3 cellular contexts compared by ENCODE assay signal in the genomic region with DNA sequence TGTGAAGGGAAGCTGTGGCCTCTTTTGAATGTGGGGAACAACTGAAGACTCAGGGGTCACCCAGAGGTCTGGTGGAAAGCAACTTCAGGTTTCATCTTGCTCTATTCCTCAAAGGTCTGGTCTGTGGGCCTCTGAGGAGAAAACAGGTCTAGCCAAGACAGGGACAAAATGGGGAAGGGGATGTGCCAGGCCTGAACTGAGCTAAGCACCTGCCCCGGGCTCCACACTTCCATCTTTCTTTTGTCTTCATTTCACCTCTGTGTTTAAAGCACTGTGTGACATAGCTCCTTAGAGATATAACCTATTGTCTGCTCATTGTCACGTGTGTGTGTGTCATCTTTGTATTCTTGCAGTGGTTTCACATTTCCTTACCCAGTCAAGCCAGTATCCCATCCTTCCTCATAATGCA.
TF ChIP-seq lines count a peak whose summit lies in the region.

No MANE protein-coding gene starts in this region.

TF ChIP-seq in SK-N-SH, 30 proteins besides CTCF, POLR2A, EP300 and RAD21:
- TF ChIP-seq TCF12 (IDR thresholded peaks at IDR 0.05) = no peak
TF ChIP-seq in SK-N-SH: peak in this region for 0.

TF ChIP-seq in SK-N-SH treated with all-trans-retinoic acid at 6 μM for 48 hours, 23 proteins besides CTCF, POLR2A, EP300 and RAD21:
- TF ChIP-seq, protein P1, sequence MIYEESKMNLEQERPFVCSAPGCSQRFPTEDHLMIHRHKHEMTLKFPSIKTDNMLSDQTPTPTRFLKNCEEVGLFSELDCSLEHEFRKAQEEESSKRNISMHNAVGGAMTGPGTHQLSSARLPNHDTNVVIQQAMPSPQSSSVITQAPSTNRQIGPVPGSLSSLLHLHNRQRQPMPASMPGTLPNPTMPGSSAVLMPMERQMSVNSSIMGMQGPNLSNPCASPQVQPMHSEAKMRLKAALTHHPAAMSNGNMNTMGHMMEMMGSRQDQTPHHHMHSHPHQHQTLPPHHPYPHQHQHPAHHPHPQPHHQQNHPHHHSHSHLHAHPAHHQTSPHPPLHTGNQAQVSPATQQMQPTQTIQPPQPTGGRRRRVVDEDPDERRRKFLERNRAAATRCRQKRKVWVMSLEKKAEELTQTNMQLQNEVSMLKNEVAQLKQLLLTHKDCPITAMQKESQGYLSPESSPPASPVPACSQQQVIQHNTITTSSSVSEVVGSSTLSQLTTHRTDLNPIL (CRISPR knock-in tag; IDR thresholded peaks at IDR 0.05; ENCODE audit: low read depth) = no peak
- TF ChIP-seq ZNF8 (CRISPR knock-in tag; IDR thresholded peaks at IDR 0.05) (no peak), SNAI2 (CRISPR knock-in tag; IDR thresholded peaks at IDR 0.05) (no peak), ZNF70 (CRISPR knock-in tag; IDR thresholded peaks at IDR 0.05) (no peak), PPARA (CRISPR knock-in tag; IDR thresholded peaks at IDR 0.05; ENCODE audit: borderline replicate concordance) (no peak), GLIS3 (CRISPR knock-in tag; IDR thresholded peaks at IDR 0.05) (no peak), TOX (CRISPR knock-in tag; IDR thresholded peaks at IDR 0.05; ENCODE audit: borderline replicate concordance) (no peak)
- TF ChIP-seq, protein P2, sequence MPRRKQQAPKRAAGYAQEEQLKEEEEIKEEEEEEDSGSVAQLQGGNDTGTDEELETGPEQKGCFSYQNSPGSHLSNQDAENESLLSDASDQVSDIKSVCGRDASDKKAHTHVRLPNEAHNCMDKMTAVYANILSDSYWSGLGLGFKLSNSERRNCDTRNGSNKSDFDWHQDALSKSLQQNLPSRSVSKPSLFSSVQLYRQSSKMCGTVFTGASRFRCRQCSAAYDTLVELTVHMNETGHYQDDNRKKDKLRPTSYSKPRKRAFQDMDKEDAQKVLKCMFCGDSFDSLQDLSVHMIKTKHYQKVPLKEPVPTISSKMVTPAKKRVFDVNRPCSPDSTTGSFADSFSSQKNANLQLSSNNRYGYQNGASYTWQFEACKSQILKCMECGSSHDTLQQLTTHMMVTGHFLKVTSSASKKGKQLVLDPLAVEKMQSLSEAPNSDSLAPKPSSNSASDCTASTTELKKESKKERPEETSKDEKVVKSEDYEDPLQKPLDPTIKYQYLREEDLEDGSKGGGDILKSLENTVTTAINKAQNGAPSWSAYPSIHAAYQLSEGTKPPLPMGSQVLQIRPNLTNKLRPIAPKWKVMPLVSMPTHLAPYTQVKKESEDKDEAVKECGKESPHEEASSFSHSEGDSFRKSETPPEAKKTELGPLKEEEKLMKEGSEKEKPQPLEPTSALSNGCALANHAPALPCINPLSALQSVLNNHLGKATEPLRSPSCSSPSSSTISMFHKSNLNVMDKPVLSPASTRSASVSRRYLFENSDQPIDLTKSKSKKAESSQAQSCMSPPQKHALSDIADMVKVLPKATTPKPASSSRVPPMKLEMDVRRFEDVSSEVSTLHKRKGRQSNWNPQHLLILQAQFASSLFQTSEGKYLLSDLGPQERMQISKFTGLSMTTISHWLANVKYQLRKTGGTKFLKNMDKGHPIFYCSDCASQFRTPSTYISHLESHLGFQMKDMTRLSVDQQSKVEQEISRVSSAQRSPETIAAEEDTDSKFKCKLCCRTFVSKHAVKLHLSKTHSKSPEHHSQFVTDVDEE (CRISPR knock-in tag; IDR thresholded peaks at IDR 0.05) = no peak
- TF ChIP-seq, protein P3, sequence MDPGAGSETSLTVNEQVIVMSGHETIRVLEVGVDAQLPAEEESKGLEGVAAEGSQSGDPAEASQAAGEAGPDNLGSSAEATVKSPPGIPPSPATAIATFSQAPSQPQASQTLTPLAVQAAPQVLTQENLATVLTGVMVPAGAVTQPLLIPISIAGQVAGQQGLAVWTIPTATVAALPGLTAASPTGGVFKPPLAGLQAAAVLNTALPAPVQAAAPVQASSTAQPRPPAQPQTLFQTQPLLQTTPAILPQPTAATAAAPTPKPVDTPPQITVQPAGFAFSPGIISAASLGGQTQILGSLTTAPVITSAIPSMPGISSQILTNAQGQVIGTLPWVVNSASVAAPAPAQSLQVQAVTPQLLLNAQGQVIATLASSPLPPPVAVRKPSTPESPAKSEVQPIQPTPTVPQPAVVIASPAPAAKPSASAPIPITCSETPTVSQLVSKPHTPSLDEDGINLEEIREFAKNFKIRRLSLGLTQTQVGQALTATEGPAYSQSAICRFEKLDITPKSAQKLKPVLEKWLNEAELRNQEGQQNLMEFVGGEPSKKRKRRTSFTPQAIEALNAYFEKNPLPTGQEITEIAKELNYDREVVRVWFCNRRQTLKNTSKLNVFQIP (CRISPR knock-in tag; IDR thresholded peaks at IDR 0.05; ENCODE audit: borderline replicate concordance, low read depth) = no peak
- TF ChIP-seq, protein P4, sequence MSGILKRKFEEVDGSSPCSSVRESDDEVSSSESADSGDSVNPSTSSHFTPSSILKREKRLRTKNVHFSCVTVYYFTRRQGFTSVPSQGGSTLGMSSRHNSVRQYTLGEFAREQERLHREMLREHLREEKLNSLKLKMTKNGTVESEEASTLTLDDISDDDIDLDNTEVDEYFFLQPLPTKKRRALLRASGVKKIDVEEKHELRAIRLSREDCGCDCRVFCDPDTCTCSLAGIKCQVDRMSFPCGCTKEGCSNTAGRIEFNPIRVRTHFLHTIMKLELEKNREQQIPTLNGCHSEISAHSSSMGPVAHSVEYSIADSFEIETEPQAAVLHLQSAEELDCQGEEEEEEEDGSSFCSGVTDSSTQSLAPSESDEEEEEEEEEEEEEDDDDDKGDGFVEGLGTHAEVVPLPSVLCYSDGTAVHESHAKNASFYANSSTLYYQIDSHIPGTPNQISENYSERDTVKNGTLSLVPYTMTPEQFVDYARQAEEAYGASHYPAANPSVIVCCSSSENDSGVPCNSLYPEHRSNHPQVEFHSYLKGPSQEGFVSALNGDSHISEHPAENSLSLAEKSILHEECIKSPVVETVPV (CRISPR knock-in tag; IDR thresholded peaks at IDR 0.05) = no peak

TF ChIP-seq in HepG2, 621 proteins besides CTCF, POLR2A, EP300 and RAD21:
- TF ChIP-seq POLR2G (IDR thresholded peaks at IDR 0.05; ENCODE audit: low read depth, low read length) (0 out of 2 replicates have a peak, but pooled peaks have one; percentile 15), NR1H2 (CRISPR knock-in tag; IDR thresholded peaks at IDR 0.05; ENCODE audit: borderline replicate concordance, low read depth) (no peak)
